In the genomic region with DNA sequence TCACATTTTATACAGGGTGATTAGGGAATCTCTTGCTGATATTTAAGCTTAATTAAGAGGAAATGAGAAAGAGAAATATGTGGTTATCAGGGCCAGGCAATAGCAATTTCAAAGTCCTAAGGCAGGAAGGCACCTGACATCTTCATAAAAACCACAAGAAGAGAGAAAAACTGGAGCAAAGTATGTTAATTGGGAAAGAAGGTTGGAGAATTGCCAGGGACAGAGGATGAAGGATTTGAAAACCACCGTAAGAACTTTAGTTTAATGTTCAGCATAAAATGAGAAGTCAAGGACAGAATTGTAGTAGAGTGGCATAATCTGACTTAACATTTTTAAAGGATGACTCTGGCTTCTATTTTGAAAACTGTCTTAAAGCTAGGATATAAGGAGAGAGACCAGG, we compare ENCODE assay signal across 25 cellular contexts.
"Had no signal": no experiment of that assay in that cellular context is flagged by ENCODE, and none has a peak within 500 bp of the region (broad histone marks: within the 10 kb centered on the region; RNA-seq: fewer than 3 reads in every experiment).

No MANE protein-coding gene starts in this region.

- H3K27me3 ChIP-seq: cardiac muscle cell, pancreas, thyroid gland had no signal

- DNase-seq: activated CD4-positive, alpha-beta memory T cell treated with anti-CD3 and anti-CD28 coated beads, Interleukin-2, amount 10 ng/mL, durations not matched to agents 7 days and 5 days; activated CD4-positive, alpha-beta T cell treated with anti-CD3 and anti-CD28 coated beads, Interleukin-2, amount 10 ng/mL, durations not matched to agents 24 days and 14 days; activated CD8-positive, alpha-beta memory T cell treated with anti-CD3 and anti-CD28 coated beads, Interleukin-2, amount 10 ng/mL, durations not matched to agents 7 days and 5 days; activated gamma-delta T cell; activated naive CD4-positive, alpha-beta T cell treated with anti-CD3 and anti-CD28 coated beads, Interleukin-2, amount 50 U/mL, for 16 hours; activated naive CD8-positive, alpha-beta T cell treated with anti-CD3 and anti-CD28 coated beads, Interleukin-2, amount 50 U/mL, for 24 hours; activated T-cell treated with anti-CD3 and anti-CD28 coated beads for 4 hours; aorta; foreskin melanocyte; glutamatergic neuron; hippocampal formation; left ventricle myocardium superior; mammary epithelial cell; midbrain; pancreas; psoas muscle; right cardiac atrium; stimulated activated CD4-positive, alpha-beta T cell treated with anti-CD3 and anti-CD28 coated beads, Interleukin-1b, Interleukin-23, amount 100 ng/mL, for 48 hours; substantia nigra; T-helper 17 cell; thyroid gland had no signal

- H3K27ac ChIP-seq: cardiac muscle cell, epithelial cell of prostate, pancreas, psoas muscle, skin epidermis, thyroid gland, VCaP had no signal

- H3K4me3 ChIP-seq: cardiac muscle cell, pancreas, psoas muscle, skin epidermis, thyroid gland had no signal

- H3K4me1 ChIP-seq: pancreas, psoas muscle, thyroid gland had no signal

- H3K9me3 ChIP-seq: pancreas, psoas muscle, thyroid gland had no signal

- H3K36me3 ChIP-seq: cardiac muscle cell, pancreas, thyroid gland had no signal
